Comparison of ENCODE assay signal across 15 cellular contexts in genomic region chr11:44885065-44885777, GRCh38.
"Had no signal": no experiment of that assay in that cellular context is flagged by ENCODE, and none has a peak within 500 bp of the region (broad histone marks: within the 10 kb centered on the region; RNA-seq: fewer than 3 reads in every experiment).

No MANE protein-coding gene starts in this region.

- DNase-seq: activated CD4-positive, alpha-beta T cell treated with anti-CD3 and anti-CD28 coated beads, Interleukin-2, amount 50 U/mL, for 1 hour; activated naive CD4-positive, alpha-beta T cell treated with anti-CD3 and anti-CD28 coated beads, Interleukin-2, amount 50 U/mL, for 16 hours; central memory CD4-positive, alpha-beta T cell; cortex of kidney; left lung; right lobe of liver; spleen; stimulated activated CD4-positive, alpha-beta T cell treated with anti-CD3 and anti-CD28 coated beads, Interleukin-1b, Interleukin-23, amount 100 ng/mL, for 48 hours; stimulated activated naive B cell treated with anti-CD40 and anti-IgM and Interleukin-4, amounts not matched to agents 10 μg/mL and 1 μg/mL and 100 μg/mL, for 72 hours; upper lobe of right lung had no signal

- H3K9me3 ChIP-seq: left lung, right lobe of liver, spleen, suprapubic skin, upper lobe of right lung had no signal

- H3K27ac Mint-ChIP-seq: activated T-helper 2 cell treated with anti-CD3 and anti-CD28 coated beads, Interferon-gamma antibody, Interleukin-2, Interleukin-4, amounts not matched to agents 10 μg/mL and 5 μg/mL and 100 μg/mL, durations not matched to agents 14 hours and 24 hours and 36 hours; memory B cell; stimulated activated naive B cell treated with anti-CD40 and anti-IgM and Interleukin-4, amounts not matched to agents 10 μg/mL and 1 μg/mL and 100 μg/mL, for 72 hours had no signal

- H3K27ac ChIP-seq: left lung, right lobe of liver, spleen, suprapubic skin, upper lobe of right lung had no signal

- H3K4me3 Mint-ChIP-seq: memory B cell; stimulated activated naive B cell treated with anti-CD40 and anti-IgM and Interleukin-4, amounts not matched to agents 10 μg/mL and 1 μg/mL and 100 μg/mL, for 72 hours had no signal

- H3K4me1 Mint-ChIP-seq: stimulated activated naive B cell treated with anti-CD40 and anti-IgM and Interleukin-4, amounts not matched to agents 10 μg/mL and 1 μg/mL and 100 μg/mL, for 72 hours had no signal

- H3K36me3 ChIP-seq: left lung, right lobe of liver, spleen, suprapubic skin, upper lobe of right lung had no signal

- H3K36me3 Mint-ChIP-seq: memory B cell; stimulated activated naive B cell treated with anti-CD40 and anti-IgM and Interleukin-4, amounts not matched to agents 10 μg/mL and 1 μg/mL and 100 μg/mL, for 72 hours had no signal

- ATAC-seq: left lung; right lobe of liver; SK-N-SH treated with all-trans-retinoic acid at 6 μM for 48 hours; stimulated activated naive B cell treated with anti-CD40 and anti-IgM and Interleukin-4, amounts not matched to agents 10 μg/mL and 1 μg/mL and 100 μg/mL, for 72 hours; upper lobe of right lung had no signal

- H3K27me3 Mint-ChIP-seq: progenitor cell of endocrine pancreas had no signal

- H3K9me3 Mint-ChIP-seq: activated T-helper 2 cell treated with anti-CD3 and anti-CD28 coated beads, Interferon-gamma antibody, Interleukin-2, Interleukin-4, amounts not matched to agents 10 μg/mL and 5 μg/mL and 100 μg/mL, durations not matched to agents 14 hours and 24 hours and 36 hours; memory B cell; stimulated activated naive B cell treated with anti-CD40 and anti-IgM and Interleukin-4, amounts not matched to agents 10 μg/mL and 1 μg/mL and 100 μg/mL, for 72 hours had no signal

- H3K27me3 ChIP-seq: right lobe of liver, spleen, suprapubic skin, upper lobe of right lung had no signal

- H3K4me1 ChIP-seq: right lobe of liver, upper lobe of right lung had no signal

- H3K4me3 ChIP-seq: left lung, right lobe of liver, spleen, suprapubic skin, upper lobe of right lung had no signal
